ENCODE assay signal across 1 cellular context in genomic region chr6:33691456-33692077, GRCh38.
TF ChIP-seq lines count a peak whose summit lies in the region.

No MANE protein-coding gene starts in this region.

TF ChIP-seq in SK-N-SH, 30 proteins besides CTCF, POLR2A, EP300 and RAD21 (continued from another document):
- no peak for TF ChIP-seq PBX3 (IDR thresholded peaks at IDR 0.05)
- no peak for TF ChIP-seq GATA2 (CRISPR knock-in tag; IDR thresholded peaks at IDR 0.05)
- TF ChIP-seq TEAD4 (IDR thresholded peaks at IDR 0.05; ENCODE audit: borderline replicate concordance, insufficient read depth), result no peak
- TF ChIP-seq MAX (IDR thresholded peaks at IDR 0.05; ENCODE audit: low read depth), result no peak
- TF ChIP-seq USF1 (IDR thresholded peaks at IDR 0.05; ENCODE audit: borderline replicate concordance, low read depth), result no peak
- TF ChIP-seq JUND (IDR thresholded peaks at IDR 0.05), result no peak
- no peak for TF ChIP-seq NFIC (IDR thresholded peaks at IDR 0.05; ENCODE audit: borderline replicate concordance)
- no peak for TF ChIP-seq NRF1 (IDR thresholded peaks at IDR 0.05; ENCODE audit: low read depth, low read length)
- TF ChIP-seq EZH2phosphoT487 (IDR thresholded peaks at IDR 0.05; ENCODE audit: borderline replicate concordance, low read depth), result no peak
- TF ChIP-seq USF2 (IDR thresholded peaks at IDR 0.05; ENCODE audit: borderline replicate concordance, low read depth, low read length), result no peak
- TF ChIP-seq FOXM1 (IDR thresholded peaks at IDR 0.05; ENCODE audit: low read depth), result no peak
